ENCODE assay signal across 20 cellular contexts in genomic region chr21:29170935-29171334, GRCh38. TPM values are rescaled to one million over a fixed set of nuclear protein-coding genes. Genes with fewer than 3 reads are reported as not detected.
DNase-seq lines count a peak whose midpoint lies in the region; ATAC-seq and TF ChIP-seq lines count a peak whose summit lies in the region.
"Had no signal": no experiment of that assay in that cellular context is flagged by ENCODE, and none has a peak within 500 bp of the region (broad histone marks: within the 10 kb centered on the region; RNA-seq: fewer than 3 reads in every experiment).

No MANE protein-coding gene starts in this region.

- no peaks in the 10 kb centered on the region for H4K20me1 ChIP-seq in fibroblast of lung (ENCODE audit: control insufficient read depth, extremely low read depth, insufficient read depth, low read length)

- H3K27ac ChIP-seq in fibroblast of lung (ENCODE audit: insufficient read depth, low read length): no peak overlapping the region
- H3K27ac ChIP-seq in thoracic aorta: no peak overlapping the region
- H3K27ac ChIP-seq in dorsolateral prefrontal cortex: no peak overlapping the region
- H3K27ac ChIP-seq in heart left ventricle: peak overlapping the region in 1 of 12 donors; percentile 51
- H3K27ac ChIP-seq: KMS-11, ovary had no signal

- no peak overlapping the region for H3K4me3 ChIP-seq in fibroblast of lung (replicated peaks in 1 of 4; ENCODE audit: control extremely low read depth in 1 of 4, insufficient read depth in 1 of 4, low read depth in 3 of 4, low read length in 4 of 4)
- H3K4me3 ChIP-seq in thoracic aorta: peak overlapping the region; percentile 45
- peak overlapping the region in 1 of 59 donors; percentile 8 for H3K4me3 ChIP-seq in dorsolateral prefrontal cortex
- H3K4me3 ChIP-seq in heart left ventricle: peak overlapping the region in 1 of 12 donors; percentile 15
- H3K4me3 ChIP-seq: ovary had no signal

- intact Hi-C loops in dorsolateral prefrontal cortex (cut with DNase I) (no loop called here), heart left ventricle (cut with DNase I) (loop anchor here in 2 of 10 donors (10.0 kb wide), 2 partner anchors 124 to 134 kb away; partner anchors contain the start of gene BACH1 (in 1 of the 2))

- H3K4me3 Mint-ChIP-seq in activated naive CD4-positive, alpha-beta T cell treated with anti-CD3 and anti-CD28 coated beads, Interleukin-2, amount 50 U/mL, for 24 hours: no peak overlapping the region

- H2AFZ ChIP-seq in fibroblast of lung (ENCODE audit: low read length): no peak overlapping the region

- DNase-seq in activated naive CD4-positive, alpha-beta T cell treated with anti-CD3 and anti-CD28 coated beads, Interleukin-2, amount 50 U/mL, for 72 hours (ENCODE audit: low spot score in 2 of 2): no peak
- DNase-seq in MV-4-11 (lab: John Stamatoyannopoulos, UW): peak; percentile 13
- no peak for DNase-seq in fibroblast of lung (ENCODE audit: low read depth in 2 of 2)
- DNase-seq in thoracic aorta (ENCODE audit: low spot score): no peak
- no peak for DNase-seq in dorsolateral prefrontal cortex
- DNase-seq in NCI-H526 (lab: John Stamatoyannopoulos, UW): no peak
- DNase-seq in heart left ventricle: no peak
- DNase-seq: activated CD4-positive, alpha-beta T cell treated with anti-CD3 and anti-CD28 coated beads for 4 hours; activated gamma-delta T cell treated with Interleukin-2 at 50 U/mL for 16 hours; anterior cingulate cortex; DMS79; kidney glomerular epithelial cell; NCI-H1092; NCI-H2029; NCI-H345; ovary; right cardiac atrium had no signal

- H3K27me3 ChIP-seq in fibroblast of lung (ENCODE audit: control insufficient read depth, insufficient read depth, low read length) (no peaks in the 10 kb centered on the region), thoracic aorta (replicated peaks; ENCODE audit: insufficient read depth) (no peaks in the 10 kb centered on the region), dorsolateral prefrontal cortex (no peaks in the 10 kb centered on the region), heart left ventricle (no peaks in the 10 kb centered on the region)
- H3K27me3 ChIP-seq: ovary had no signal

- H3K4me1 ChIP-seq in fibroblast of lung (ENCODE audit: control insufficient read depth, extremely low read depth, insufficient read depth, low read length) (peaks cover 10% of the 10 kb centered on the region), thoracic aorta (ENCODE audit: control insufficient read depth in 1 of 2, low read depth in 2 of 2) (peaks cover 11 to 26% of the 10 kb centered on the region in 2 donors), heart left ventricle (peaks cover 0 to 52% (median 10%) of the 10 kb centered on the region in 12 donors)

- H3K4me2 ChIP-seq in fibroblast of lung (ENCODE audit: extremely low read depth, insufficient read depth, low read length): peak overlapping the region; percentile 11
- H3K4me2 ChIP-seq: KMS-11 had no signal

- no peaks in the 10 kb centered on the region for H3K27me3 Mint-ChIP-seq in activated naive CD4-positive, alpha-beta T cell treated with anti-CD3 and anti-CD28 coated beads, Interleukin-2, amount 50 U/mL, for 24 hours

- H3K27ac Mint-ChIP-seq in activated naive CD4-positive, alpha-beta T cell treated with anti-CD3 and anti-CD28 coated beads, Interleukin-2, amount 50 U/mL, for 24 hours: peak overlapping the region; percentile 8
- H3K27ac Mint-ChIP-seq in activated naive CD4-positive, alpha-beta T cell treated with anti-CD3 and anti-CD28 coated beads, Interleukin-2, amount 50 U/mL, for 72 hours: no peak overlapping the region

- WGBS in heart left ventricle, 4 donors: 93 to 97% (median 95%) methylated on average over 1 of the region's 1 CpG

- no peak for TF ChIP-seq POLR2A in heart left ventricle (IDR thresholded peaks at IDR 0.05)

- TF ChIP-seq CTCF in fibroblast of lung (conservative IDR thresholded peaks at IDR 0.05 in 1 of 2, IDR thresholded peaks at IDR 0.05 in 1 of 2; ENCODE audit: low read depth in 1 of 2, low read length in 2 of 2): no peak
- TF ChIP-seq CTCF in thoracic aorta (IDR thresholded peaks at IDR 0.05): no peak
- TF ChIP-seq CTCF in dorsolateral prefrontal cortex (IDR thresholded peaks at IDR 0.05 in 54 of 56, conservative IDR thresholded peaks at IDR 0.05 in 2 of 56; ENCODE audit: low read depth in 1 of 56, partially characterized antibody in 56 of 56): no peak
- no peak for TF ChIP-seq CTCF in heart left ventricle (IDR thresholded peaks at IDR 0.05)

- H3K9me3 ChIP-seq in fibroblast of lung (ENCODE audit: control insufficient read depth, insufficient read depth, low read depth, low read length) (no peaks in the 10 kb centered on the region), thoracic aorta (no peaks in the 10 kb centered on the region), heart left ventricle (no peaks in the 10 kb centered on the region)
- H3K9me3 ChIP-seq: ovary had no signal

- H3K36me3 ChIP-seq in fibroblast of lung (ENCODE audit: control insufficient read depth, insufficient read depth, low read length) (no peaks in the 10 kb centered on the region), thoracic aorta (no peaks in the 10 kb centered on the region), heart left ventricle (no peaks in the 10 kb centered on the region)
- H3K36me3 ChIP-seq: ovary had no signal

- ATAC-seq in activated naive CD4-positive, alpha-beta T cell treated with anti-CD3 and anti-CD28 coated beads, Interleukin-2, amount 50 U/mL, for 72 hours: no peak
- ATAC-seq in thoracic aorta (ENCODE audit: insufficient number of reproducible peaks, low FRiP score, low read depth): no peak
- ATAC-seq in heart left ventricle: no peak
- ATAC-seq: right cardiac atrium had no signal

- no peaks in the 10 kb centered on the region for H3K9me3 Mint-ChIP-seq in activated naive CD4-positive, alpha-beta T cell treated with anti-CD3 and anti-CD28 coated beads, Interleukin-2, amount 50 U/mL, for 24 hours
- no peaks in the 10 kb centered on the region for H3K9me3 Mint-ChIP-seq in activated naive CD4-positive, alpha-beta T cell treated with anti-CD3 and anti-CD28 coated beads, Interleukin-2, amount 50 U/mL, for 72 hours

- no peak overlapping the region for H3K9ac ChIP-seq in fibroblast of lung (ENCODE audit: insufficient read depth, low read length)
- H3K9ac ChIP-seq: KMS-11 had no signal

- H3K4me1 Mint-ChIP-seq in activated naive CD4-positive, alpha-beta T cell treated with anti-CD3 and anti-CD28 coated beads, Interleukin-2, amount 50 U/mL, for 24 hours: peaks cover 16% of the 10 kb centered on the region

- no peaks in the 10 kb centered on the region for H3K79me2 ChIP-seq in fibroblast of lung (ENCODE audit: control insufficient read depth, insufficient read depth, low read length)

- H3K36me3 Mint-ChIP-seq in activated naive CD4-positive, alpha-beta T cell treated with anti-CD3 and anti-CD28 coated beads, Interleukin-2, amount 50 U/mL, for 24 hours: peaks cover 9% of the 10 kb centered on the region
- no peaks in the 10 kb centered on the region for H3K36me3 Mint-ChIP-seq in activated naive CD4-positive, alpha-beta T cell treated with anti-CD3 and anti-CD28 coated beads, Interleukin-2, amount 50 U/mL, for 72 hours

RNA-seq across cellular contexts. Expression of gene MAP3K7CL, which starts 40.5 kb away (rescaled TPM):
- 1 to 10 TPM; 5.4 to 8.6 TPM for total RNA-seq in activated naive CD4-positive, alpha-beta T cell treated with anti-CD3 and anti-CD28 coated beads, Interleukin-2, amount 50 U/mL, for 72 hours
- total RNA-seq in fibroblast of lung (50.6 and 176 TPM in 2 replicates), thoracic aorta (10 to 100 TPM; 20.3 to 41.2 TPM), dorsolateral prefrontal cortex (1 to 10 TPM in 117 of 120 experiments, under 1 TPM in 3; 0.71 to 8.8 (median 3.0) TPM), heart left ventricle (10 to 100 TPM in 3 of 9 donors, 1 to 10 TPM in 5, under 1 TPM in 1; 0.64 to 25.2 (median 7.4) TPM)
- polyA plus RNA-seq in fibroblast of lung (58.3 and 91.7 TPM in 2 replicates), heart left ventricle (1 to 10 TPM; 2.7 to 4.5 TPM)
- 57.2 and 88.9 TPM in 2 replicates for polyA plus RNA-seq in fibroblast of lung (2012)
- 37.5 and 64.2 TPM in 2 replicates for polyA minus RNA-seq in fibroblast of lung (ENCODE audit: low replicate concordance)
- total RNA-seq: H1 had no signal
- polyA plus RNA-seq: H1 had no signal
